Comparison of ENCODE assay signal across 8 cellular contexts in the genomic region with DNA sequence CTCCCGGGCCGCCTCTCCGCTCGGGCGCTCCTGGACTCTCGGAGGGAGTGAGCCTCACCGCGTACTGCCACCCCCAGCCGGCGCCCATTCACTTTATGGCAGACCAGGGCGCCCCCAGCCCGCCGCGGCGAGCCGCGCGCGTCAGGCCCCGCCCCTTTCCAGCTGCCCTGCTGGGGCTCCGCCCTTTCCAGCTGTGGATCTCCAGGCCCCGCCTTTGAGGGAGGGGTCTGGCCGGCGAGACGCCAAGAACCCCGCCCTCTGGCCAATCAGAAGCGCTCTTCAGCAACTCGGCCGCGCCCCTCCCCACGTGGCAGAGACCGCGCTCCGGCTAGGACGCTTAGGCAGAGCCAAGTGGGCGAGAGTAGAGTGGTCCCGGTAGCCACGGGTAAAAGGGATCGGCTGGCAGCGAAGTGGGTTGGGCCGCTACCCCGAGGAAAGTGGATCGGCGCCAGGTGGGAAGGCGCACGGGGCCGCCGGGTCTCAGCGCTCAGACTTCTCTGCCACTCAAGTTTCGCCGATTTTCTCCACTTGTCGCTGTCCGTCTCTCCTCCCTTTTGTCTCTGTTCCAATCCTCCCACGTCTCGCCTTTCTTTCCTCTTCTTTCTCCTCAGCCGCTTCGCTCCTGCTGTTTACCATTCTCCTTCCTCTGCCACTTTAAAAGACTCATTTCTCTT. TPM values are rescaled to one million over a fixed set of nuclear protein-coding genes. Genes with fewer than 3 reads are reported as not detected.
DNase-seq lines count a peak whose midpoint lies in the region; ATAC-seq and TF ChIP-seq lines count a peak whose summit lies in the region.

Gene PITX3, minus strand, starts transcription at position 69 of the 674 bp plus-strand sequence. CDS start 9,432 bp downstream, outside the sequence.

- peak; percentile 95 for DNase-seq in A673 (ENCODE audit: low spot score)
- peak; percentile 85 for DNase-seq in OCI-LY7 (ENCODE audit: low spot score)
- DNase-seq in activated T-cell treated with anti-CD3 and anti-CD28 coated beads, Interleukin-2, amount 50 U/mL, for 24 hours: peak; percentile 92
- DNase-seq in stimulated activated CD8-positive, alpha-beta memory T cell treated with anti-CD3 and anti-CD28 coated beads, Interleukin-4, amount 100 ng/mL, for 24 hours (ENCODE audit: low read depth): peak; percentile 88

- no peaks in the 10 kb centered on the region for H3K9me3 Mint-ChIP-seq in activated T-cell treated with anti-CD3 and anti-CD28 coated beads, Interleukin-2, amount 50 U/mL, for 24 hours

- H3K4me1 Mint-ChIP-seq in activated T-cell treated with anti-CD3 and anti-CD28 coated beads, Interleukin-2, amount 50 U/mL, for 24 hours (ENCODE audit: low read depth): peaks cover 30% of the 10 kb centered on the region

- H3K27me3 Mint-ChIP-seq in activated T-cell treated with anti-CD3 and anti-CD28 coated beads, Interleukin-2, amount 50 U/mL, for 24 hours: peaks cover 53% of the 10 kb centered on the region

- ATAC-seq in GM18511 (IDR thresholded peaks at IDR 0.05; ENCODE audit: unreplicated experiment) (peak; percentile 39), HG03280 (IDR thresholded peaks at IDR 0.05; ENCODE audit: unreplicated experiment) (peak; percentile 50)

- H3K9me3 ChIP-seq in A673 (ENCODE audit: low read depth, low read length, poor library complexity, severe bottlenecking): no peaks in the 10 kb centered on the region
- H3K9me3 ChIP-seq in OCI-LY7 (ENCODE audit: low read length): no peaks in the 10 kb centered on the region
- no peaks in the 10 kb centered on the region for H3K9me3 ChIP-seq in esophagus (ENCODE audit: control insufficient read depth in 2 of 2, insufficient read depth in 1 of 2, low read depth in 1 of 2, low read length in 1 of 2)
- no peaks in the 10 kb centered on the region for H3K9me3 ChIP-seq in muscle layer of colon (ENCODE audit: low read length)

- H3K27ac ChIP-seq in A673 (ENCODE audit: low read depth, low read length, poor library complexity, severe bottlenecking) (no peak within 1 kb of the TSS), OCI-LY7 (ENCODE audit: low read depth, low read length, poor library complexity, severe bottlenecking) (no peak within 1 kb of the TSS), esophagus (ENCODE audit: low read depth in 2 of 2, low read length in 1 of 2) (no peak within 1 kb of the TSS), muscle layer of colon (ENCODE audit: low read depth, low read length) (no peak within 1 kb of the TSS)

- no peak for TF ChIP-seq CTCF in A673 (conservative IDR thresholded peaks at IDR 0.05; ENCODE audit: low read depth, low read length)
- TF ChIP-seq CTCF in OCI-LY7 (conservative IDR thresholded peaks at IDR 0.05; ENCODE audit: low read length): no peak

- peaks cover 12% of the 10 kb centered on the region for H3K36me3 Mint-ChIP-seq in activated T-cell treated with anti-CD3 and anti-CD28 coated beads, Interleukin-2, amount 50 U/mL, for 24 hours (ENCODE audit: low read depth)

- H4K20me1 ChIP-seq in OCI-LY7 (ENCODE audit: insufficient read depth, low read length): peaks cover 5% of the 10 kb centered on the region; the same call in 1 of the 2 replicates

- H3K36me3 ChIP-seq in A673 (ENCODE audit: insufficient read depth, low read length, poor library complexity, severe bottlenecking): no peaks in the 10 kb centered on the region
- no peaks in the 10 kb centered on the region for H3K36me3 ChIP-seq in OCI-LY7 (ENCODE audit: insufficient read depth, low read length)
- no peaks in the 10 kb centered on the region for H3K36me3 ChIP-seq in esophagus (ENCODE audit: control insufficient read depth in 2 of 2, insufficient read depth in 2 of 2, low read length in 1 of 2)
- H3K36me3 ChIP-seq in muscle layer of colon (ENCODE audit: insufficient read depth, low read length): no peaks in the 10 kb centered on the region

- H2AFZ ChIP-seq in OCI-LY7 (ENCODE audit: low read length): peak within 1 kb of the TSS; percentile 7; the same call in 1 of the 2 replicates

- H3K79me2 ChIP-seq in OCI-LY7 (ENCODE audit: insufficient read depth, low read depth, low read length): peaks cover 10% of the 10 kb centered on the region

- H3K27ac Mint-ChIP-seq in activated T-cell treated with anti-CD3 and anti-CD28 coated beads, Interleukin-2, amount 50 U/mL, for 24 hours: peak within 1 kb of the TSS; percentile 4

- POLR2A ChIA-PET in A673 (lab: Charles Lee; ENCODE audit: low non-redundant PET) (no interaction called here), OCI-LY7 (lab: Charles Lee) (interaction anchor here (0.6 to 1.0 kb wide), 2 partner anchors 30 to 38 kb away, joined by 3 to 5 read pairs; no protein-coding TSS in a partner anchor)

- BruUV-seq in A673 (replicated peaks; lab: Mats Ljungman, UMichigan) (no TSS peak), OCI-LY7 (replicated peaks; lab: Mats Ljungman, UMichigan) (no TSS peak)

- H3K9ac ChIP-seq in muscle layer of colon (ENCODE audit: low read length): no peak within 1 kb of the TSS

- CTCF ChIA-PET in A673 (lab: Charles Lee) (interaction anchor here (0.7 to 2.4 kb wide), 3 partner anchors 10 to 111 kb away, joined by 4 to 9 read pairs (median 4); no protein-coding TSS in a partner anchor), OCI-LY7 (lab: Charles Lee; ENCODE audit: unreplicated experiment) (no interaction called here)

- H3K27me3 ChIP-seq in A673 (replicated peaks; ENCODE audit: insufficient read depth, low read depth, low read length, poor library complexity) (no peaks in the 10 kb centered on the region), esophagus (ENCODE audit: control insufficient read depth in 1 of 2, insufficient read depth in 2 of 2, low read length in 2 of 2) (no peaks in the 10 kb centered on the region), muscle layer of colon (ENCODE audit: control insufficient read depth in 1 of 2, insufficient read depth in 2 of 2, low read length in 2 of 2) (peaks cover 0 to 8% of the 10 kb centered on the region in 2 donors)

- no peaks in the 10 kb centered on the region for H3K9me2 ChIP-seq in OCI-LY7 (ENCODE audit: insufficient read depth, low read length)

- 0 to 2% methylated on average over 37 to 57 of the region's 57 CpGs for WGBS in esophagus, 2 donors

- H3K4me3 ChIP-seq in A673 (ENCODE audit: low read depth, low read length, poor library complexity, severe bottlenecking) (peak within 1 kb of the TSS; percentile 44), OCI-LY7 (ENCODE audit: low read depth, low read length, poor library complexity, severe bottlenecking) (peak within 1 kb of the TSS; percentile 44), esophagus (ENCODE audit: low read depth in 1 of 2, low read length in 2 of 2) (peak within 1 kb of the TSS; percentile 53 to 56), muscle layer of colon (ENCODE audit: low read depth in 1 of 2, low read length in 2 of 2) (peak within 1 kb of the TSS; percentile 51 to 72)

- intact Hi-C loops in A673 (cut with micrococcal nuclease; ENCODE audit: unreplicated experiment): no loop called here
- intact Hi-C loops in OCI-LY7 (cut with micrococcal nuclease; ENCODE audit: unreplicated experiment): no loop called here

- peak within 1 kb of the TSS; percentile 52 for H3K4me2 ChIP-seq in OCI-LY7 (ENCODE audit: low read length)

- peak within 1 kb of the TSS; percentile 76 for H3K4me3 Mint-ChIP-seq in activated T-cell treated with anti-CD3 and anti-CD28 coated beads, Interleukin-2, amount 50 U/mL, for 24 hours

- H3K4me1 ChIP-seq in A673 (ENCODE audit: insufficient read depth, low read length, poor library complexity, severe bottlenecking) (peaks cover 17% of the 10 kb centered on the region), OCI-LY7 (ENCODE audit: insufficient read depth, low read length, poor library complexity, severe bottlenecking) (peaks cover 12% of the 10 kb centered on the region), esophagus (ENCODE audit: control insufficient read depth in 2 of 2, insufficient read depth in 2 of 2, low read length in 1 of 2) (peaks cover 9 to 12% of the 10 kb centered on the region in 2 donors), muscle layer of colon (ENCODE audit: insufficient read depth, low read length) (peaks cover 29% of the 10 kb centered on the region)

RNA-seq across cellular contexts. Expression of gene PITX3, which starts in this region (rescaled TPM):
- total RNA-seq in A673 (2021) (not detected in 2 replicates), OCI-LY7 (2022) (not detected in 2 replicates)
- total RNA-seq in OCI-LY7 (2014; rRNA removed; shearing (Covaris generic)): not detected in 2 replicates
- polyA plus RNA-seq in esophagus: not detected

Comparison
In these comparisons a context has a peak if more than half of its experiments do, and no peak if none do; other contexts are left out.
1. Peak in DNase-seq and H3K4me3 ChIP-seq in A673; RNA of the gene not detected or under 1 TPM.
2. Peak in DNase-seq, H3K4me3 ChIP-seq and H3K4me2 ChIP-seq in OCI-LY7; RNA of the gene not detected or under 1 TPM.